ENCODE assay signal across 3 cellular contexts in genomic region chr16:5110933-5111332, GRCh38. TPM values are rescaled to one million over a fixed set of nuclear protein-coding genes. Genes with fewer than 3 reads are reported as not detected.
"Had no signal": no experiment of that assay in that cellular context is flagged by ENCODE, and none has a peak within 500 bp of the region (broad histone marks: within the 10 kb centered on the region; RNA-seq: fewer than 3 reads in every experiment).

No MANE protein-coding gene starts in this region.

RNA-seq across cellular contexts. Expression of gene C16orf89, which starts 45.2 kb away (rescaled TPM):
- total RNA-seq: GM23248, HFFc6 had no signal
- polyA plus RNA-seq: GM23248, IgD-negative memory B cell had no signal
